In genomic region chr15:68292967-68293366, GRCh38 we compare ENCODE assay signal across 18 cellular contexts. TPM values are rescaled to one million over a fixed set of nuclear protein-coding genes. Genes with fewer than 3 reads are reported as not detected.
A peak's percentile ranks its signal among the peaks of the same experiment; 100 is the strongest.
DNase-seq lines count a peak whose midpoint lies in the region; ATAC-seq, FAIRE-seq and TF ChIP-seq lines count a peak whose summit lies in the region.
"Had no signal": no experiment of that assay in that cellular context is flagged by ENCODE, and none has a peak within 500 bp of the region (broad histone marks: within the 10 kb centered on the region; RNA-seq: fewer than 3 reads in every experiment).

No MANE protein-coding gene starts in this region.

- peaks cover 56% of the 10 kb centered on the region for H3K4me1 Mint-ChIP-seq in activated CD4-positive, alpha-beta T cell treated with anti-CD3 and anti-CD28 coated beads for 36 hours
- peaks cover 66% of the 10 kb centered on the region for H3K4me1 Mint-ChIP-seq in CD4-positive, alpha-beta T cell (ENCODE audit: low read depth)
- peaks cover 47% of the 10 kb centered on the region for H3K4me1 Mint-ChIP-seq in activated naive CD8-positive, alpha-beta T cell treated with anti-CD3 and anti-CD28 coated beads for 36 hours

- no peaks in the 10 kb centered on the region for H3K9me3 Mint-ChIP-seq in activated CD4-positive, alpha-beta T cell treated with anti-CD3 and anti-CD28 coated beads for 36 hours (ENCODE audit: low read depth)
- H3K9me3 Mint-ChIP-seq in CD4-positive, alpha-beta T cell: no peaks in the 10 kb centered on the region
- no peaks in the 10 kb centered on the region for H3K9me3 Mint-ChIP-seq in activated naive CD8-positive, alpha-beta T cell treated with anti-CD3 and anti-CD28 coated beads for 36 hours

- no peak for FAIRE-seq in kidney (lab: Jason Lieb, UNC)

- H3K36me3 ChIP-seq in smooth muscle cell (ENCODE audit: low read depth): peaks cover 3% of the 10 kb centered on the region
- peaks cover 19 to 21% of the 10 kb centered on the region in 2 donors for H3K36me3 ChIP-seq in kidney (ENCODE audit: control insufficient read depth in 1 of 2, insufficient read depth in 2 of 2, low read length in 2 of 2)

- ATAC-seq in activated CD4-positive, alpha-beta T cell treated with anti-CD3 and anti-CD28 coated beads for 36 hours: peak; percentile 89
- no peak for ATAC-seq in CD4-positive, alpha-beta T cell (ENCODE audit: poor library complexity)
- ATAC-seq in omental fat pad (ENCODE audit: low FRiP score): no peak

- H3K27me3 Mint-ChIP-seq in activated CD4-positive, alpha-beta T cell treated with anti-CD3 and anti-CD28 coated beads for 36 hours: no peaks in the 10 kb centered on the region
- no peaks in the 10 kb centered on the region for H3K27me3 Mint-ChIP-seq in CD4-positive, alpha-beta T cell
- no peaks in the 10 kb centered on the region for H3K27me3 Mint-ChIP-seq in activated naive CD8-positive, alpha-beta T cell treated with anti-CD3 and anti-CD28 coated beads for 36 hours

- no peaks in the 10 kb centered on the region for H3K9me3 ChIP-seq in CD4-positive, alpha-beta T cell (ENCODE audit: control insufficient read depth, low read length)
- H3K9me3 ChIP-seq in smooth muscle cell (replicated peaks; ENCODE audit: low read depth) (no peaks in the 10 kb centered on the region), kidney (ENCODE audit: control insufficient read depth in 1 of 2, low read length in 2 of 2) (no peaks in the 10 kb centered on the region)
- H3K9me3 ChIP-seq: BLaER1 treated with 17β-estradiol and CSF1 and Interleukin-3, amounts not matched to agents 10 nM and 100 nM; Peyer's patch had no signal

- no peak overlapping the region for H2AFZ ChIP-seq in smooth muscle cell (ENCODE audit: low read depth)

- H3K4me3 ChIP-seq in smooth muscle cell (no peak overlapping the region), kidney (ENCODE audit: low read length in 2 of 2) (no peak overlapping the region)
- H3K4me3 ChIP-seq: BLaER1 treated with 17β-estradiol and CSF1 and Interleukin-3, amounts not matched to agents 10 nM and 100 nM; Peyer's patch had no signal

- POLR2A ChIA-PET in activated CD4-positive, alpha-beta T cell treated with anti-CD3 and anti-CD28 coated beads for 36 hours (lab: Charles Lee): interaction anchor here (1.5 kb wide), 1 partner anchor 15 kb away, joined by 10 read pairs; the partner anchor contains the start of gene FEM1B
- POLR2A ChIA-PET in CD4-positive, alpha-beta T cell (lab: Charles Lee): interaction anchor here (0.6 to 2.0 kb wide), 3 partner anchors 12 to 15 kb away, joined by 4 to 17 read pairs (median 9); partner anchors contain the start of gene FEM1B

- H3K79me2 ChIP-seq in smooth muscle cell (ENCODE audit: low read depth): peaks cover 67% of the 10 kb centered on the region

- no peak overlapping the region for H3K9ac ChIP-seq in smooth muscle cell (ENCODE audit: low read depth)
- H3K9ac ChIP-seq in kidney (ENCODE audit: low read length in 2 of 2): no peak overlapping the region
- H3K9ac ChIP-seq: BLaER1 treated with 17β-estradiol and CSF1 and Interleukin-3, amounts not matched to agents 10 nM and 100 nM had no signal

- H3K36me3 Mint-ChIP-seq in activated CD4-positive, alpha-beta T cell treated with anti-CD3 and anti-CD28 coated beads for 36 hours (ENCODE audit: low read depth): peaks cover 36% of the 10 kb centered on the region
- H3K36me3 Mint-ChIP-seq in CD4-positive, alpha-beta T cell (ENCODE audit: low read depth): peaks cover 77% of the 10 kb centered on the region
- H3K36me3 Mint-ChIP-seq in activated naive CD8-positive, alpha-beta T cell treated with anti-CD3 and anti-CD28 coated beads for 36 hours: peaks cover 30% of the 10 kb centered on the region

- no peak for TF ChIP-seq CTCF in CD4-positive, alpha-beta T cell (IDR thresholded peaks at IDR 0.05)
- TF ChIP-seq CTCF in smooth muscle cell (IDR thresholded peaks at IDR 0.05; ENCODE audit: borderline replicate concordance, insufficient read depth, poor library complexity, severe bottlenecking): no peak
- no peak for TF ChIP-seq CTCF in kidney (IDR thresholded peaks at IDR 0.05; ENCODE audit: borderline replicate concordance, extremely low read depth, insufficient read depth)
- no peak for TF ChIP-seq CTCF in omental fat pad (IDR thresholded peaks at IDR 0.05)

- H3K27ac ChIP-seq in CD4-positive, alpha-beta T cell (ENCODE audit: low read depth, low read length): no peak overlapping the region
- H3K27ac ChIP-seq in smooth muscle cell (ENCODE audit: low read depth) (peak overlapping the region; percentile 20), kidney (ENCODE audit: low read depth in 2 of 2, low read length in 2 of 2) (no peak overlapping the region)
- H3K27ac ChIP-seq: BLaER1 treated with 17β-estradiol and CSF1 and Interleukin-3, amounts not matched to agents 10 nM and 100 nM; Peyer's patch had no signal

- H4K20me1 ChIP-seq in smooth muscle cell (ENCODE audit: low read depth): peaks cover 78% of the 10 kb centered on the region

- H3K27ac Mint-ChIP-seq in activated CD4-positive, alpha-beta T cell treated with anti-CD3 and anti-CD28 coated beads for 36 hours: no peak overlapping the region
- H3K27ac Mint-ChIP-seq in CD4-positive, alpha-beta T cell: peak overlapping the region; percentile 6
- peak overlapping the region; percentile 68 for H3K27ac Mint-ChIP-seq in activated naive CD8-positive, alpha-beta T cell treated with anti-CD3 and anti-CD28 coated beads for 36 hours

- intact Hi-C loops in activated CD4-positive, alpha-beta T cell treated with anti-CD3 and anti-CD28 coated beads for 36 hours (cut with DNase I, micrococcal nuclease): loop anchor here in 1 of 2 experiments (1.0 kb wide), 1 partner anchor 14 kb away; no protein-coding TSS in a partner anchor
- intact Hi-C loops in CD4-positive, alpha-beta T cell (cut with DNase I, micrococcal nuclease): loop anchor here in 1 of 2 experiments (2.0 kb wide), 1 partner anchor 14 kb away; no protein-coding TSS in a partner anchor
- intact Hi-C loops in kidney (cut with DNase I): no loop called here

- H3K4me3 Mint-ChIP-seq in activated CD4-positive, alpha-beta T cell treated with anti-CD3 and anti-CD28 coated beads for 36 hours: no peak overlapping the region
- no peak overlapping the region for H3K4me3 Mint-ChIP-seq in CD4-positive, alpha-beta T cell
- H3K4me3 Mint-ChIP-seq in activated naive CD8-positive, alpha-beta T cell treated with anti-CD3 and anti-CD28 coated beads for 36 hours: no peak overlapping the region

- CTCF ChIA-PET in activated CD4-positive, alpha-beta T cell treated with anti-CD3 and anti-CD28 coated beads for 36 hours (lab: Charles Lee): interaction anchor here (1.5 to 2.6 kb wide), 3 partner anchors 11 to 39 kb away, joined by 4 to 14 read pairs (median 10); no protein-coding TSS in a partner anchor
- CTCF ChIA-PET in CD4-positive, alpha-beta T cell (lab: Charles Lee): interaction anchor here (0.9 to 2.1 kb wide), 3 partner anchors 10 to 40 kb away, joined by 3 to 11 read pairs (median 7); no protein-coding TSS in a partner anchor

- H3K27me3 ChIP-seq in CD4-positive, alpha-beta T cell (ENCODE audit: control insufficient read depth, insufficient read depth, low read length): no peaks in the 10 kb centered on the region
- H3K27me3 ChIP-seq in smooth muscle cell (ENCODE audit: low read depth): no peaks in the 10 kb centered on the region
- H3K27me3 ChIP-seq: BLaER1 treated with 17β-estradiol and CSF1 and Interleukin-3, amounts not matched to agents 10 nM and 100 nM; Peyer's patch had no signal

- no peaks in the 10 kb centered on the region for H3K4me1 ChIP-seq in smooth muscle cell (ENCODE audit: low read depth)
- H3K4me1 ChIP-seq in kidney (ENCODE audit: control insufficient read depth in 1 of 2, insufficient read depth in 1 of 2, low read depth in 1 of 2, low read length in 2 of 2): no peaks in the 10 kb centered on the region

- no peak for DNase-seq in activated CD4-positive, alpha-beta T cell treated with anti-CD3 and anti-CD28 coated beads for 36 hours
- no peak for DNase-seq in activated CD4-positive, alpha-beta T cell treated with anti-CD3 and anti-CD28 coated beads for 4 hours
- DNase-seq in CD4-positive, alpha-beta T cell: no peak
- no peak for DNase-seq in activated naive CD8-positive, alpha-beta T cell treated with anti-CD3 and anti-CD28 coated beads for 36 hours
- DNase-seq in smooth muscle cell (lab: John Stamatoyannopoulos, UW; ENCODE audit: unreplicated experiment): no peak
- no peak for DNase-seq in kidney
- no peak for DNase-seq in omental fat pad (ENCODE audit: low spot score)
- DNase-seq in hypothalamus (lab: John Stamatoyannopoulos, UW): no peak
- DNase-seq: 8988T, DMS 273 treated with DMSO at 0.1 percent for 48 hours, H7, KG1, NCI-H1417, NCI-H1930, NCI-H2171 treated with DMSO at 0.1 percent for 48 hours, Peyer's patch, Right ventricle myocardium superior had no signal

- no peak overlapping the region for H3K4me2 ChIP-seq in smooth muscle cell
- H3K4me2 ChIP-seq: BLaER1 treated with 17β-estradiol and CSF1 and Interleukin-3, amounts not matched to agents 10 nM and 100 nM had no signal

- peaks cover 31% of the 10 kb centered on the region for H3F3A ChIP-seq in smooth muscle cell (ENCODE audit: low read depth)

RNA-seq across cellular contexts. Expression of gene FEM1B, which starts 15.4 kb away (rescaled TPM):
- total RNA-seq in activated CD4-positive, alpha-beta T cell treated with anti-CD3 and anti-CD28 coated beads for 36 hours: 10 to 100 TPM; 41.1 to 50.0 TPM
- 10 to 100 TPM; 83.2 to 94.9 TPM for total RNA-seq in CD4-positive, alpha-beta T cell
- total RNA-seq in activated naive CD8-positive, alpha-beta T cell treated with anti-CD3 and anti-CD28 coated beads for 36 hours: 10 to 100 TPM; 37.0 to 44.1 TPM
- total RNA-seq in smooth muscle cell: 41.4 and 50.0 TPM in 2 replicates
- polyA plus RNA-seq in smooth muscle cell: 13.0 and 15.7 TPM in 2 replicates
- total RNA-seq in kidney: 47.6 TPM
- 9.8 TPM for polyA plus RNA-seq in kidney (ENCODE audit: insufficient read depth, low read depth, low replicate concordance)
- 10 to 100 TPM; 32.9 to 48.5 (median 40.9) TPM for total RNA-seq in omental fat pad
